In genomic region chr4:152436384-152436783, GRCh38 we compare ENCODE assay signal across 20 cellular contexts.
A peak's percentile ranks its signal among the peaks of the same experiment; 100 is the strongest.
DNase-seq lines count a peak whose midpoint lies in the region; ATAC-seq, FAIRE-seq and TF ChIP-seq lines count a peak whose summit lies in the region.
"Had no signal": no experiment of that assay in that cellular context is flagged by ENCODE, and none has a peak within 500 bp of the region (broad histone marks: within the 10 kb centered on the region; RNA-seq: fewer than 3 reads in every experiment).

No MANE protein-coding gene starts in this region.

- CTCF ChIA-PET in PC-3 (lab: Charles Lee): interaction anchor here (0.7 kb wide), 1 partner anchor 283 kb away, joined by 3 read pairs; no protein-coding TSS in a partner anchor

- no peak overlapping the region for H3K27ac Mint-ChIP-seq in stimulated activated effector memory CD8-positive, alpha-beta T cell treated with anti-CD3 and anti-CD28 coated beads, Interleukin-12 subunit alpha, Interleukin-12 subunit beta, amount 100 ng/mL, for 72 hours
- H3K27ac Mint-ChIP-seq: nephron had no signal

- H3K27me3 ChIP-seq in DOHH2 (ENCODE audit: control insufficient read depth, low read length) (no peaks in the 10 kb centered on the region), PC-3 (ENCODE audit: low read length) (no peaks in the 10 kb centered on the region)
- H3K27me3 ChIP-seq: ascending aorta, hepatocyte had no signal

- H3K4me3 ChIP-seq in DOHH2 (ENCODE audit: low read length) (no peak overlapping the region), PC-3 (ENCODE audit: low read length) (no peak overlapping the region)
- H3K4me3 ChIP-seq: ascending aorta, GM23248, hepatocyte, prostate gland had no signal

- H3K4me3 Mint-ChIP-seq in stimulated activated effector memory CD8-positive, alpha-beta T cell treated with anti-CD3 and anti-CD28 coated beads, Interleukin-12 subunit alpha, Interleukin-12 subunit beta, amount 100 ng/mL, for 72 hours: no peak overlapping the region
- H3K4me3 Mint-ChIP-seq: nephron had no signal

- TF ChIP-seq CTCF in DOHH2 (IDR thresholded peaks at IDR 0.05; ENCODE audit: low read depth, low read length, poor library complexity, severe bottlenecking) (peak; percentile 33), PC-3 (conservative IDR thresholded peaks at IDR 0.05; ENCODE audit: low read depth, low read length) (peak; percentile 37)

- H3K36me3 ChIP-seq in DOHH2 (ENCODE audit: control insufficient read depth, low read length): no peaks in the 10 kb centered on the region
- no peaks in the 10 kb centered on the region for H3K36me3 ChIP-seq in PC-3 (ENCODE audit: low read depth, low read length)
- H3K36me3 ChIP-seq: ascending aorta, prostate gland had no signal

- H3K27ac ChIP-seq in DOHH2 (ENCODE audit: low read depth, low read length): no peak overlapping the region
- no peak overlapping the region for H3K27ac ChIP-seq in PC-3 (ENCODE audit: low read length)
- H3K27ac ChIP-seq: ascending aorta, GM23248, hepatocyte, prostate gland had no signal

- H3K9me3 Mint-ChIP-seq in stimulated activated effector memory CD8-positive, alpha-beta T cell treated with anti-CD3 and anti-CD28 coated beads, Interleukin-12 subunit alpha, Interleukin-12 subunit beta, amount 100 ng/mL, for 72 hours: no peaks in the 10 kb centered on the region

- POLR2A ChIA-PET in PC-3 (lab: Charles Lee; ENCODE audit: unreplicated experiment): no interaction called here

- no peak overlapping the region for H3K4me2 ChIP-seq in DOHH2 (ENCODE audit: low read length)
- no peak overlapping the region for H3K4me2 ChIP-seq in PC-3 (ENCODE audit: low read length)
- H3K4me2 ChIP-seq: hepatocyte had no signal

- H3K9me2 ChIP-seq in DOHH2 (replicated peaks; ENCODE audit: control insufficient read depth, low read length) (no peaks in the 10 kb centered on the region), PC-3 (replicated peaks; ENCODE audit: low read length) (no peaks in the 10 kb centered on the region)

- H3K36me3 Mint-ChIP-seq in stimulated activated effector memory CD8-positive, alpha-beta T cell treated with anti-CD3 and anti-CD28 coated beads, Interleukin-12 subunit alpha, Interleukin-12 subunit beta, amount 100 ng/mL, for 72 hours: peaks cover 5% of the 10 kb centered on the region

- H3K4me1 Mint-ChIP-seq in stimulated activated effector memory CD8-positive, alpha-beta T cell treated with anti-CD3 and anti-CD28 coated beads, Interleukin-12 subunit alpha, Interleukin-12 subunit beta, amount 100 ng/mL, for 72 hours: peaks cover 37% of the 10 kb centered on the region
- H3K4me1 Mint-ChIP-seq: nephron had no signal

- peaks cover 71% of the 10 kb centered on the region for H3K79me2 ChIP-seq in DOHH2 (ENCODE audit: control insufficient read depth, low read length)
- peaks cover 7% of the 10 kb centered on the region; the same call in 1 of the 2 replicates for H3K79me2 ChIP-seq in PC-3 (ENCODE audit: low read length)

- H3K9me3 ChIP-seq in DOHH2 (ENCODE audit: control insufficient read depth, insufficient read depth, low read length): 0 out of 2 replicates have a peak, but pooled peaks cover 2% of the 10 kb centered on the region
- no peaks in the 10 kb centered on the region for H3K9me3 ChIP-seq in PC-3 (ENCODE audit: low read length)
- H3K9me3 ChIP-seq: ascending aorta, prostate gland had no signal

- peak; percentile 49 for FAIRE-seq in GM19239 (lab: Jason Lieb, UNC)
- FAIRE-seq: small intestine had no signal

- H4K20me1 ChIP-seq in DOHH2 (ENCODE audit: control insufficient read depth, insufficient read depth, low read depth, low read length) (peaks cover 7% of the 10 kb centered on the region; the same call in 1 of the 2 replicates), PC-3 (ENCODE audit: low read length) (no peaks in the 10 kb centered on the region)

- H3K4me1 ChIP-seq in DOHH2 (ENCODE audit: control insufficient read depth, low read length) (peaks cover 20% of the 10 kb centered on the region), PC-3 (ENCODE audit: insufficient read depth, low read length) (peaks cover 5% of the 10 kb centered on the region; the same call in 1 of the 2 replicates)
- H3K4me1 ChIP-seq: ascending aorta, prostate gland had no signal

- H3F3A ChIP-seq in DOHH2 (ENCODE audit: control insufficient read depth, insufficient read depth): no peaks in the 10 kb centered on the region; the same call in none of the 2 replicates
- no peaks in the 10 kb centered on the region for H3F3A ChIP-seq in PC-3 (ENCODE audit: low read length, unreplicated experiment)

- H3K9ac ChIP-seq in PC-3 (ENCODE audit: low read length): no peak overlapping the region
- H3K9ac ChIP-seq: GM23248 had no signal

- intact Hi-C loops in PC-3 (cut with micrococcal nuclease): no loop called here

- ATAC-seq in PC-3 (no peak), GM18870 (IDR thresholded peaks at IDR 0.05; ENCODE audit: unreplicated experiment) (no peak)
- ATAC-seq in stimulated activated effector memory CD8-positive, alpha-beta T cell treated with anti-CD3 and anti-CD28 coated beads, Interleukin-12 subunit alpha, Interleukin-12 subunit beta, amount 100 ng/mL, for 72 hours: no peak

- BruUV-seq in PC-3 (replicated peaks; lab: Mats Ljungman, UMichigan): no TSS peak

- H2AFZ ChIP-seq in PC-3 (ENCODE audit: low read length): no peak overlapping the region
- H2AFZ ChIP-seq: GM23248, hepatocyte had no signal

- DNase-seq in GM19239 (ENCODE audit: insufficient read length, low spot score): no peak
- no peak for DNase-seq in PC-3
- peak; percentile 17 for DNase-seq in iPS DF 19.7 (ENCODE audit: low read depth, low spot score)
- no peak for DNase-seq in SHP77 (lab: John Stamatoyannopoulos, UW)
- DNase-seq in stimulated activated effector memory CD8-positive, alpha-beta T cell treated with anti-CD3 and anti-CD28 coated beads, Interleukin-12 subunit alpha, Interleukin-12 subunit beta, amount 100 ng/mL, for 72 hours (ENCODE audit: low spot score in 2 of 2): no peak
- DNase-seq: activated CD4-positive, alpha-beta T cell treated with anti-CD3 and anti-CD28 coated beads for 4 hours; activated naive CD4-positive, alpha-beta T cell treated with Interleukin-2 at 50 U/mL for 16 hours; COR-L47; GM23248; NCI-H1930; small intestine; stimulated activated CD4-positive, alpha-beta T cell treated with anti-CD3 and anti-CD28 coated beads, Interleukin-4, amount 100 ng/mL, for 4 hours; substantia nigra; T1000 had no signal
